Comparison of ENCODE assay signal across 15 cellular contexts in the genomic region with DNA sequence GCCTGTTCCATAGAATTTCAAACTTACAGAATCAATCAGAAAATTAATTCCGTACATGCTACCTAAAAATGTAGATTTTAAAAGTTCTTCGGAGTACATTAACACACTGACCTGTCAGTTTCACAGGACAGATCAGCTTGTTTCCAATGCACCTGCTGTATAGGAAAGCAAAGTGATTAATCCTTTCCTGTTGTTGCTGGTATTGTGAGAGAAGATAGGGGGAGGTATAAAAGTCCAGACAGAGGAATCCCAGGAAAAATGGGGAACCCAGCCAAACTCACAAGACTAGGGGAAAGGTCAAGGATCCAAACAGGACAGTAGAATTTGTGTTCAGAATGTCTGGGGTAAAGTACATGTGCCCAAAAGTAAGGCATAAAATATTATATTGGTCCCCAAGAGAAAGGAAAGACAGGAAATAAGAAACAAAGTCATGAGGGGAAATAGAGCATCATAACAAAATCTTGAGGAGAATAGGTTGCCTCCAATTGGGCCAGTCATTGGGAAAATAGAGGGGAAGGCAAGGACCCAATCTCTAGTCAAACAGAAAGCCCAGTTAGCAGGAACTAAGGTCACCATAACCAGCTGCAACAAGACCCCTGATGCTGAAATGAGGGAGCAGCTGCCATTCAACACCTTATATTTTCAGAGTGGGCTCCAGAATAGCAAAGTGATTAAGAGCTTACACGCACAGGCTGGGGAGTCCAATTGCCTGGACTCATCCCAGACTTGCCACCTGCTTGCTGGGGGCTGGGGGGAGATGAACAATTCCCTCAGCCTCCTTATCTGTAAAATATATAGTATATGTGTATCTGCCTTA. TPM values are rescaled to one million over a fixed set of nuclear protein-coding genes. Genes with fewer than 3 reads are reported as not detected.
"Had no signal": no experiment of that assay in that cellular context is flagged by ENCODE, and none has a peak within 500 bp of the region (broad histone marks: within the 10 kb centered on the region; RNA-seq: fewer than 3 reads in every experiment).

No MANE protein-coding gene starts in this region.

- H3K27me3 ChIP-seq: colonic mucosa, transverse colon had no signal

- H3K4me1 ChIP-seq: colonic mucosa had no signal

- H3K4me3 ChIP-seq: colonic mucosa, mucosa of descending colon, transverse colon had no signal

- H3K36me3 ChIP-seq: colonic mucosa, transverse colon had no signal

- H3K27ac ChIP-seq: colonic mucosa had no signal

- H3K9me3 Mint-ChIP-seq: activated naive CD8-positive, alpha-beta T cell treated with anti-CD3 and anti-CD28 coated beads, Interleukin-2, amount 50 U/mL, for 24 hours; activated T-helper 1 cell treated with anti-CD3 and anti-CD28 coated beads, Interleukin-12 subunit alpha, Interleukin-12 subunit beta, Interleukin-2, Interleukin-4 antibody, amounts not matched to agents 30 ng/mL and 10 ng/mL and 1 ng/mL, durations not matched to agents 14 hours and 24 hours and 36 hours; effector memory CD8-positive, alpha-beta T cell; immature natural killer cell; stimulated activated effector memory CD8-positive, alpha-beta T cell treated with anti-CD3 and anti-CD28 coated beads, Interleukin-12 subunit alpha, Interleukin-12 subunit beta, amount 100 ng/mL, for 72 hours had no signal

- H3K27ac Mint-ChIP-seq: activated CD8-positive, alpha-beta T cell treated with anti-CD3 and anti-CD28 coated beads, Interleukin-2, amount 10 ng/mL, durations not matched to agents 7 days and 5 days; activated naive CD8-positive, alpha-beta T cell treated with anti-CD3 and anti-CD28 coated beads, Interleukin-2, amount 50 U/mL, for 24 hours; activated T-helper 1 cell treated with anti-CD3 and anti-CD28 coated beads, Interleukin-12 subunit alpha, Interleukin-12 subunit beta, Interleukin-2, Interleukin-4 antibody, amounts not matched to agents 30 ng/mL and 10 ng/mL and 1 ng/mL, durations not matched to agents 14 hours and 24 hours and 36 hours; effector memory CD8-positive, alpha-beta T cell; immature natural killer cell; stimulated activated effector memory CD8-positive, alpha-beta T cell treated with anti-CD3 and anti-CD28 coated beads, Interleukin-12 subunit alpha, Interleukin-12 subunit beta, amount 100 ng/mL, for 72 hours had no signal

- H3K4me1 Mint-ChIP-seq: activated naive CD8-positive, alpha-beta T cell treated with anti-CD3 and anti-CD28 coated beads, Interleukin-2, amount 50 U/mL, for 24 hours; immature natural killer cell; stimulated activated effector memory CD8-positive, alpha-beta T cell treated with anti-CD3 and anti-CD28 coated beads, Interleukin-12 subunit alpha, Interleukin-12 subunit beta, amount 100 ng/mL, for 72 hours had no signal

- H3K9me3 ChIP-seq: colonic mucosa, mucosa of descending colon, transverse colon had no signal

- H3K4me3 Mint-ChIP-seq: activated CD8-positive, alpha-beta T cell treated with anti-CD3 and anti-CD28 coated beads, Interleukin-2, amount 10 ng/mL, durations not matched to agents 7 days and 5 days; activated naive CD8-positive, alpha-beta T cell treated with anti-CD3 and anti-CD28 coated beads, Interleukin-2, amount 50 U/mL, for 24 hours; activated T-helper 1 cell treated with anti-CD3 and anti-CD28 coated beads, Interleukin-12 subunit alpha, Interleukin-12 subunit beta, Interleukin-2, Interleukin-4 antibody, amounts not matched to agents 30 ng/mL and 10 ng/mL and 1 ng/mL, durations not matched to agents 14 hours and 24 hours and 36 hours; effector memory CD8-positive, alpha-beta T cell; immature natural killer cell; stimulated activated effector memory CD8-positive, alpha-beta T cell treated with anti-CD3 and anti-CD28 coated beads, Interleukin-12 subunit alpha, Interleukin-12 subunit beta, amount 100 ng/mL, for 72 hours had no signal

- ATAC-seq: activated CD8-positive, alpha-beta T cell treated with anti-CD3 and anti-CD28 coated beads, Interleukin-2, amount 10 ng/mL, durations not matched to agents 7 days and 5 days; activated naive CD8-positive, alpha-beta T cell treated with anti-CD3 and anti-CD28 coated beads, Interleukin-2, amount 50 U/mL, for 24 hours; effector memory CD8-positive, alpha-beta T cell; mucosa of descending colon; stimulated activated effector memory CD8-positive, alpha-beta T cell treated with anti-CD3 and anti-CD28 coated beads, Interleukin-12 subunit alpha, Interleukin-12 subunit beta, amount 100 ng/mL, for 72 hours had no signal

- DNase-seq: activated CD4-positive, alpha-beta T cell treated with anti-CD3 and anti-CD28 coated beads for 4 hours; activated CD8-positive, alpha-beta memory T cell treated with anti-CD3 and anti-CD28 coated beads, Interleukin-2, amount 50 U/mL, for 48 hours; activated CD8-positive, alpha-beta T cell treated with anti-CD3 and anti-CD28 coated beads, Interleukin-2, amount 10 ng/mL, durations not matched to agents 7 days and 5 days; activated naive CD4-positive, alpha-beta T cell treated with Interleukin-2 at 50 U/mL for 16 hours; activated naive CD8-positive, alpha-beta T cell treated with anti-CD3 and anti-CD28 coated beads, Interleukin-2, amount 50 U/mL, for 24 hours; colonic mucosa; effector memory CD8-positive, alpha-beta T cell; immature natural killer cell; mammary epithelial cell; mucosa of descending colon; small intestine; T-helper 1 cell; transverse colon had no signal

- H3K36me3 Mint-ChIP-seq: immature natural killer cell; stimulated activated effector memory CD8-positive, alpha-beta T cell treated with anti-CD3 and anti-CD28 coated beads, Interleukin-12 subunit alpha, Interleukin-12 subunit beta, amount 100 ng/mL, for 72 hours had no signal

RNA-seq across cellular contexts. Expression of gene FILIP1, which starts 10.3 kb away (rescaled TPM):
- total RNA-seq: activated CD8-positive, alpha-beta T cell treated with anti-CD3 and anti-CD28 coated beads, Interleukin-2, amount 10 ng/mL, durations not matched to agents 7 days and 5 days; activated T-helper 1 cell treated with anti-CD3 and anti-CD28 coated beads, Interleukin-12 subunit alpha, Interleukin-12 subunit beta, Interleukin-2, Interleukin-4 antibody, amounts not matched to agents 30 ng/mL and 10 ng/mL and 1 ng/mL, durations not matched to agents 14 hours and 24 hours and 36 hours had no signal
- polyA plus RNA-seq: immature natural killer cell, mammary epithelial cell had no signal
